13 cellular contexts compared by ENCODE assay signal in the genomic region with DNA sequence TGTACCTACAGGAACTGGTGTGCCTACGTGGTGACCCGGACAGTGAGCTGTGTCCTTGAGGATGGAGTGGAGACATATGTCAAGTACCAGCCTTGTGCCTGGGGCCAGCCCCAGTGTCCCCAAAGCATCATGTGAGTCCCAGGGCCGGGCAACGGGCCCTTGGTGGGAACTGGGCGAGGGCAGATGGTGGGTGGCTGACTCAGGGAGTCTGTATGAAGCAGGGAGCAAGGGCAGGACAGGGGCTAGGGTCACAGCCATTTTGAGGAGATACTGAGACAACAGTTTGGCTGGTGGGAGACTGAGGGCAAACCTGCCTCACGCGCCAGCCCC. TPM values are rescaled to one million over a fixed set of nuclear protein-coding genes. Genes with fewer than 3 reads are reported as not detected.
DNase-seq lines count a peak whose midpoint lies in the region; ATAC-seq, FAIRE-seq and TF ChIP-seq lines count a peak whose summit lies in the region.
"Had no signal": no experiment of that assay in that cellular context is flagged by ENCODE, and none has a peak within 500 bp of the region (broad histone marks: within the 10 kb centered on the region; RNA-seq: fewer than 3 reads in every experiment).

No MANE protein-coding gene starts in this region.

- peak overlapping the region; percentile 14 for H3K4me3 Mint-ChIP-seq in activated T-cell treated with anti-CD3 and anti-CD28 coated beads, Interleukin-2, amount 50 U/mL, for 4 hours

- no peaks in the 10 kb centered on the region for H3K79me2 ChIP-seq in mammary epithelial cell (ENCODE audit: insufficient read depth, low read length)

- no peak overlapping the region for H3K27ac ChIP-seq in mammary epithelial cell (ENCODE audit: insufficient read depth, low read depth, low read length)
- peak overlapping the region; percentile 96 to 98 for H3K27ac ChIP-seq in tibial artery

- H3K4me3 ChIP-seq in mammary epithelial cell (replicated peaks in 1 of 3; ENCODE audit: insufficient read depth in 1 of 3, low read depth in 2 of 3, low read length in 3 of 3) (no peak overlapping the region), mucosa of stomach (ENCODE audit: low read length) (no peak overlapping the region), tibial artery (peak overlapping the region; percentile 67 to 75)

- no TSS peak for BruUV-seq in mammary epithelial cell (replicated peaks; lab: Mats Ljungman, UMichigan)

- H3K9me3 ChIP-seq in mammary epithelial cell (replicated peaks; ENCODE audit: insufficient read depth, low read length) (no peaks in the 10 kb centered on the region), mucosa of stomach (ENCODE audit: control insufficient read depth, low read length) (no peaks in the 10 kb centered on the region), tibial artery (no peaks in the 10 kb centered on the region)

- ATAC-seq in activated T-cell treated with anti-CD3 and anti-CD28 coated beads, Interleukin-2, amount 50 U/mL, for 4 hours, result no peak

- FAIRE-seq in urothelium cell line (lab: Jason Lieb, UNC), result no peak

- 55% methylated on average over 7 of the region's 7 CpGs for WGBS in mammary epithelial cell (ENCODE audit: low coverage, missing lambda C conversion rate)

- H2AFZ ChIP-seq in mammary epithelial cell (ENCODE audit: low read depth, low read length), result peak overlapping the region; percentile 91

- intact Hi-C loops in mammary epithelial cell (cut with micrococcal nuclease) (no loop called here), tibial artery (cut with DNase I; ENCODE audit: low total_unique reads) (loop anchor here (5.0 kb wide), 1 partner anchor 48 kb away; the partner anchor contains the start of gene TMEM214)

- H3K4me2 ChIP-seq in mammary epithelial cell (ENCODE audit: insufficient read depth, low read depth, low read length), result no peak overlapping the region

- no peaks in the 10 kb centered on the region for H3K36me3 Mint-ChIP-seq in activated T-cell treated with anti-CD3 and anti-CD28 coated beads, Interleukin-2, amount 50 U/mL, for 4 hours (ENCODE audit: insufficient read depth)

- peaks cover 18% of the 10 kb centered on the region for H3K4me1 ChIP-seq in mammary epithelial cell (ENCODE audit: insufficient read depth, low read length)
- H3K4me1 ChIP-seq in mucosa of stomach (ENCODE audit: control insufficient read depth, insufficient read depth, low read length), result peaks cover 26% of the 10 kb centered on the region
- peaks cover 0 to 56% (median 54%) of the 10 kb centered on the region in 4 donors for H3K4me1 ChIP-seq in tibial artery

- no peaks in the 10 kb centered on the region for H3K27me3 Mint-ChIP-seq in activated T-cell treated with anti-CD3 and anti-CD28 coated beads, Interleukin-2, amount 50 U/mL, for 4 hours (ENCODE audit: low read depth)

- H3K9ac ChIP-seq in mammary epithelial cell (ENCODE audit: insufficient read depth, low read length), result no peak overlapping the region
- H3K9ac ChIP-seq in mucosa of stomach (ENCODE audit: low read length), result peak overlapping the region; percentile 7

- dilution Hi-C loops in mammary epithelial cell (cut with HindIII; ENCODE audit: low sequenced_read_pairs), result no loop called here

- H3K9me3 Mint-ChIP-seq in activated T-cell treated with anti-CD3 and anti-CD28 coated beads, Interleukin-2, amount 50 U/mL, for 4 hours, result no peaks in the 10 kb centered on the region
- H3K9me3 Mint-ChIP-seq: activated CD4-positive, alpha-beta T cell treated with anti-CD3 and anti-CD28 coated beads, Interleukin-2, amount 10 ng/mL, durations not matched to agents 7 days and 5 days had no signal

- TF ChIP-seq CTCF in mammary epithelial cell (conservative IDR thresholded peaks at IDR 0.05 in 1 of 2, IDR thresholded peaks at IDR 0.05 in 1 of 2; ENCODE audit: extremely low read depth in 1 of 2, insufficient read depth in 1 of 2, low read depth in 1 of 2, low read length in 2 of 2) (no peak), tibial artery (IDR thresholded peaks at IDR 0.05) (no peak)

- H3K27me3 ChIP-seq in mammary epithelial cell (ENCODE audit: insufficient read depth, low read length) (no peaks in the 10 kb centered on the region), mucosa of stomach (ENCODE audit: control insufficient read depth, insufficient read depth, low read length) (peaks cover 7% of the 10 kb centered on the region), tibial artery (no peaks in the 10 kb centered on the region)

- no peak for DNase-seq in activated T-cell treated with anti-CD3 and anti-CD28 coated beads, Interleukin-2, amount 50 U/mL, for 4 hours
- no peak for DNase-seq in activated T-cell treated with anti-CD3 and anti-CD28 coated beads, Interleukin-2, amount 50 U/mL, for 1 hour
- DNase-seq in mammary epithelial cell (no peak), tibial artery (no peak), urothelium cell line (ENCODE audit: low spot score) (no peak), COLO829 (ENCODE audit: low spot score) (no peak), NCI-H2171 treated with DMSO at 0.1 percent for 48 hours (lab: John Stamatoyannopoulos, UW) (no peak)
- DNase-seq: activated CD4-positive, alpha-beta T cell treated with anti-CD3 and anti-CD28 coated beads, Interleukin-2, amount 10 ng/mL, durations not matched to agents 7 days and 5 days; dermis blood vessel endothelial cell; islet precursor cell; NCI-H1048 had no signal

- CTCF ChIA-PET in mammary epithelial cell (lab: Charles Lee; ENCODE audit: low non-redundant PET), result no interaction called here

- H4K20me1 ChIP-seq in mammary epithelial cell (ENCODE audit: insufficient read depth, low read length), result no peaks in the 10 kb centered on the region

- in situ Hi-C loops in mammary epithelial cell (cut with MboI; ENCODE audit: low sequenced_read_pairs in 2 of 2), result loop anchor here in 1 of 2 donors (10.0 kb wide), 1 partner anchor 205 kb away; the partner anchor contains the start of gene TRIM54

- peaks cover 33% of the 10 kb centered on the region for H3K4me1 Mint-ChIP-seq in activated T-cell treated with anti-CD3 and anti-CD28 coated beads, Interleukin-2, amount 50 U/mL, for 4 hours (ENCODE audit: low read depth)

- H3K36me3 ChIP-seq in mammary epithelial cell (ENCODE audit: insufficient read depth, low read length) (no peaks in the 10 kb centered on the region), mucosa of stomach (ENCODE audit: control insufficient read depth, insufficient read depth, low read length) (no peaks in the 10 kb centered on the region), tibial artery (peaks cover 10 to 19% (median 18%) of the 10 kb centered on the region in 3 donors)

RNA-seq across cellular contexts. Expression of gene EMILIN1, which starts 1.7 kb away (rescaled TPM):
- 1 to 10 TPM in 2 of 3 donors, under 1 TPM in 1; 0.76 to 1.4 (median 1.3) TPM for total RNA-seq in activated T-cell treated with anti-CD3 and anti-CD28 coated beads, Interleukin-2, amount 50 U/mL, for 4 hours
- total RNA-seq in mammary epithelial cell, result 1 to 10 TPM in 1 of 2 donors, under 1 TPM in 1; 0.80 to 1.5 TPM
- 0.17 TPM for polyA plus RNA-seq in mammary epithelial cell
- not detected for polyA minus RNA-seq in mammary epithelial cell

RNA-seq across cellular contexts. Expression of gene KHK, which starts 6.5 kb away (rescaled TPM):
- 10 to 100 TPM in 1 of 3 donors, 1 to 10 TPM in 2; 5.2 to 10.7 (median 5.5) TPM for total RNA-seq in activated T-cell treated with anti-CD3 and anti-CD28 coated beads, Interleukin-2, amount 50 U/mL, for 4 hours
- total RNA-seq in mammary epithelial cell, result 1 to 10 TPM in 1 of 2 donors, under 1 TPM in 1; 0.33 to 2.1 TPM
- 1.6 TPM for polyA plus RNA-seq in mammary epithelial cell
- polyA minus RNA-seq in mammary epithelial cell, result not detected

RNA-seq across cellular contexts. Expression of gene OST4, which starts 8.7 kb away (rescaled TPM):
- total RNA-seq in activated T-cell treated with anti-CD3 and anti-CD28 coated beads, Interleukin-2, amount 50 U/mL, for 4 hours, result 100 to 1,000 TPM; 225 to 244 (median 229) TPM
- total RNA-seq in mammary epithelial cell, result 100 to 1,000 TPM; 121 to 313 TPM
- 898 TPM for polyA plus RNA-seq in mammary epithelial cell
- 153 TPM for polyA minus RNA-seq in mammary epithelial cell

RNA-seq across cellular contexts. Expression of gene AGBL5, which starts 28.6 kb away (rescaled TPM):
- 10 to 100 TPM in 1 of 3 donors, 1 to 10 TPM in 2; 6.5 to 11.2 (median 9.2) TPM for total RNA-seq in activated T-cell treated with anti-CD3 and anti-CD28 coated beads, Interleukin-2, amount 50 U/mL, for 4 hours
- total RNA-seq in mammary epithelial cell, result 10 to 100 TPM; 24.2 to 42.7 TPM
- polyA plus RNA-seq in mammary epithelial cell, result 28.2 TPM
- 60.2 TPM for polyA minus RNA-seq in mammary epithelial cell

RNA-seq across cellular contexts. Expression of gene CGREF1, which starts 38.8 kb away (rescaled TPM):
- total RNA-seq in activated T-cell treated with anti-CD3 and anti-CD28 coated beads, Interleukin-2, amount 50 U/mL, for 4 hours, result 1 to 10 TPM; 2.6 to 7.3 (median 2.7) TPM
- total RNA-seq in mammary epithelial cell, result 1 to 10 TPM; 3.6 to 6.8 TPM
- polyA plus RNA-seq in mammary epithelial cell, result 4.5 TPM
- polyA minus RNA-seq in mammary epithelial cell, result 0.83 TPM
- total RNA-seq: OCI-LY7 had no signal

Comparison
In these comparisons a context has a peak if more than half of its experiments do, and no peak if none do; other contexts are left out.
1. H3K4me3 ChIP-seq: peak in tibial artery (2 of 2); none in mammary epithelial cell (0 of 3) and mucosa of stomach (single experiment).